Comparison of ENCODE assay signal across 17 cellular contexts in the genomic region with DNA sequence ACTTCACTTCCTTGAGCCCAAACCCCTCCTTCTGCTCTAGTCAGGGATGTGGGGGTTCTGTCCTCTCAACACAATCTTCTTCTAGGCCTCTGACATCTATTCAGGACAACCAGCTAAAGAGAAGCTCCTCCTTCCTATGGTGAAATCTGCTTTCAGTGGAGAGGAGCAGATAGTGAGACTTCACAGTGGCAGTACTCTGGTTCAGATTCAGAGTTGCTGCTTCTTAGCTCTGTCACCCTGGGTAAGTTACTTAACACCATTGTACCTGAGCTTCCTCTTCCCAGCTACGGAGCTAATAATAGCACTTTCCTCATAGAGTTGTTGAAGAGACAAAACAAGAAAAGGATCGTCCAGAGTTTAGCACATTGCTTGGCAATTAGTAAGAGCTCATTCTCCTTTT.
DNase-seq lines count a peak whose midpoint lies in the region; ATAC-seq, FAIRE-seq and TF ChIP-seq lines count a peak whose summit lies in the region.
"Had no signal": no experiment of that assay in that cellular context is flagged by ENCODE, and none has a peak within 500 bp of the region (broad histone marks: within the 10 kb centered on the region; RNA-seq: fewer than 3 reads in every experiment).

No MANE protein-coding gene starts in this region.

- H3K27me3 ChIP-seq in left ventricle myocardium inferior (ENCODE audit: low read depth), result no peaks in the 10 kb centered on the region
- no peaks in the 10 kb centered on the region for H3K27me3 ChIP-seq in body of pancreas
- H3K27me3 ChIP-seq in skeletal muscle tissue (ENCODE audit: control insufficient read depth in 3 of 3, insufficient read depth in 3 of 3, low read length in 3 of 3), result no peaks in the 10 kb centered on the region
- H3K27me3 ChIP-seq: SJSA1, stomach had no signal

- TF ChIP-seq POLR2A in body of pancreas (IDR thresholded peaks at IDR 0.05), result no peak

- intact Hi-C loops in left ventricle myocardium inferior (cut with micrococcal nuclease) (no loop called here), Right ventricle myocardium inferior (cut with DNase I) (no loop called here), body of pancreas (cut with DNase I) (no loop called here)

- H3K27ac ChIP-seq in left ventricle myocardium inferior (replicated peaks), result peak overlapping the region; percentile 60
- H3K27ac ChIP-seq in body of pancreas, result peak overlapping the region in 3 of 4 donors; percentile 72 to 78 (median 73)
- H3K27ac ChIP-seq in skeletal muscle tissue (ENCODE audit: low read depth, low read length), result peak overlapping the region; percentile 32
- H3K27ac ChIP-seq: SJSA1, stomach had no signal

- 2 to 7% methylated on average over 2 of the region's 2 CpGs for WGBS in body of pancreas, 2 donors

- DNase-seq in left ventricle myocardium inferior (no peak), Right ventricle myocardium inferior (ENCODE audit: missing footprints) (no peak), body of pancreas (peak in 1 of 4 donors; percentile 19), fibroblast of pulmonary artery (ENCODE audit: low read depth) (peak; percentile 43), D721Med (ENCODE audit: insufficient read length, low spot score) (no peak), NCI-H2196 (lab: John Stamatoyannopoulos, UW; ENCODE audit: unreplicated experiment) (no peak)
- DNase-seq: activated CD4-positive, alpha-beta T cell treated with anti-CD3 and anti-CD28 coated beads for 48 hours; activated CD8-positive, alpha-beta memory T cell treated with anti-CD3 and anti-CD28 coated beads, Interleukin-2, amount 50 U/mL, for 48 hours; CD4-positive, alpha-beta memory T cell; effector memory CD8-positive, alpha-beta T cell; kidney; NCI-H1417; NCI-H226; stomach had no signal

- TF ChIP-seq CTCF in left ventricle myocardium inferior (IDR thresholded peaks at IDR 0.05; ENCODE audit: borderline replicate concordance), result no peak
- TF ChIP-seq CTCF in body of pancreas (IDR thresholded peaks at IDR 0.05), result no peak
- no peak for TF ChIP-seq CTCF in fibroblast of pulmonary artery (IDR thresholded peaks at IDR 0.05; ENCODE audit: low read length, missing control alignments)
- TF ChIP-seq CTCF in D721Med (IDR thresholded peaks at IDR 0.05; ENCODE audit: insufficient read depth, missing control alignments), result no peak

- ATAC-seq in Right ventricle myocardium inferior (no peak), body of pancreas (no peak), GM21723 (IDR thresholded peaks at IDR 0.05; ENCODE audit: unreplicated experiment) (no peak)
- ATAC-seq: effector memory CD8-positive, alpha-beta T cell had no signal

- H3K36me3 ChIP-seq in left ventricle myocardium inferior (no peaks in the 10 kb centered on the region), body of pancreas (replicated peaks in 1 of 2; ENCODE audit: insufficient read depth in 1 of 2, low read depth in 2 of 2) (no peaks in the 10 kb centered on the region), skeletal muscle tissue (ENCODE audit: control insufficient read depth in 3 of 3, insufficient read depth in 3 of 3, low read length in 3 of 3) (no peaks in the 10 kb centered on the region)
- H3K36me3 ChIP-seq: SJSA1, stomach had no signal

- no peak overlapping the region for H3K9ac ChIP-seq in skeletal muscle tissue (ENCODE audit: low read depth in 1 of 3, low read length in 3 of 3)

- H3K4me1 ChIP-seq in left ventricle myocardium inferior (peaks cover 11% of the 10 kb centered on the region), body of pancreas (peaks cover 48% of the 10 kb centered on the region), skeletal muscle tissue (ENCODE audit: control insufficient read depth in 3 of 3, insufficient read depth in 3 of 3, low read length in 3 of 3) (peaks cover under 1 to 4% (median 3%) of the 10 kb centered on the region in 3 donors)

- H3K9me3 ChIP-seq in left ventricle myocardium inferior (replicated peaks) (no peaks in the 10 kb centered on the region), body of pancreas (no peaks in the 10 kb centered on the region), skeletal muscle tissue (ENCODE audit: control insufficient read depth in 3 of 3, low read length in 3 of 3) (no peaks in the 10 kb centered on the region)
- H3K9me3 ChIP-seq: stomach had no signal

- no peak for FAIRE-seq in D721Med (lab: Jason Lieb, UNC)
- FAIRE-seq: kidney had no signal

- H3K4me3 ChIP-seq in left ventricle myocardium inferior, result no peak overlapping the region
- H3K4me3 ChIP-seq in body of pancreas, result no peak overlapping the region
- no peak overlapping the region for H3K4me3 ChIP-seq in fibroblast of pulmonary artery (replicated peaks; ENCODE audit: low read depth, low read length)
- no peak overlapping the region for H3K4me3 ChIP-seq in skeletal muscle tissue (ENCODE audit: low read length in 3 of 3)
- H3K4me3 ChIP-seq: SJSA1, stomach had no signal
